ENCODE assay signal across 30 cellular contexts in genomic region chr14:104469591-104469990, GRCh38.
"Had no signal": no experiment of that assay in that cellular context is flagged by ENCODE, and none has a peak within 500 bp of the region (broad histone marks: within the 10 kb centered on the region; RNA-seq: fewer than 3 reads in every experiment).

No MANE protein-coding gene starts in this region.

- H3K4me1 ChIP-seq: ascending aorta had no signal

- H3K36me3 Mint-ChIP-seq: activated CD4-positive, alpha-beta memory T cell treated with anti-CD3 and anti-CD28 coated beads for 36 hours; activated naive CD4-positive, alpha-beta T cell treated with anti-CD3 and anti-CD28 coated beads, Interleukin-2, amount 10 ng/mL, durations not matched to agents 7 days and 5 days; activated naive CD4-positive, alpha-beta T cell treated with anti-CD3 and anti-CD28 coated beads, Interleukin-2, amount 50 U/mL, for 24 hours; activated naive CD8-positive, alpha-beta T cell; activated naive CD8-positive, alpha-beta T cell treated with anti-CD3 and anti-CD28 coated beads, Interleukin-2, amount 10 ng/mL, durations not matched to agents 7 days and 5 days; brain; T-cell had no signal

- H3K4me1 Mint-ChIP-seq: activated B cell treated with CpG ODN at 0.5 μM for 24 hours; activated CD4-positive, alpha-beta T cell treated with anti-CD3 and anti-CD28 coated beads, Interleukin-2, amount 10 ng/mL, durations not matched to agents 24 days and 14 days; activated naive CD4-positive, alpha-beta T cell treated with anti-CD3 and anti-CD28 coated beads, Interleukin-2, amount 10 ng/mL, durations not matched to agents 7 days and 5 days; activated naive CD4-positive, alpha-beta T cell treated with anti-CD3 and anti-CD28 coated beads, Interleukin-2, amount 50 U/mL, for 24 hours; activated naive CD8-positive, alpha-beta T cell treated with anti-CD3 and anti-CD28 coated beads, Interleukin-2, amount 10 ng/mL, durations not matched to agents 7 days and 5 days; activated naive CD8-positive, alpha-beta T cell treated with anti-CD3 and anti-CD28 coated beads, Interleukin-2, amount 50 U/mL, for 24 hours; T-helper 17 cell had no signal

- H3K27me3 Mint-ChIP-seq: activated CD4-positive, alpha-beta T cell treated with anti-CD3 and anti-CD28 coated beads, Interleukin-2, amount 10 ng/mL, durations not matched to agents 24 days and 14 days; activated naive CD4-positive, alpha-beta T cell treated with anti-CD3 and anti-CD28 coated beads, Interleukin-2, amount 50 U/mL, for 24 hours had no signal

- H3K27ac Mint-ChIP-seq: activated B cell treated with CpG ODN at 0.5 μM for 24 hours; activated CD4-positive, alpha-beta memory T cell treated with anti-CD3 and anti-CD28 coated beads for 36 hours; activated CD4-positive, alpha-beta T cell treated with anti-CD3 and anti-CD28 coated beads, Interleukin-2, amount 10 ng/mL, durations not matched to agents 24 days and 14 days; activated CD8-positive, alpha-beta T cell treated with anti-CD3 and anti-CD28 coated beads for 36 hours; activated naive CD4-positive, alpha-beta T cell treated with anti-CD3 and anti-CD28 coated beads, Interleukin-2, amount 10 ng/mL, durations not matched to agents 7 days and 5 days; activated naive CD4-positive, alpha-beta T cell treated with anti-CD3 and anti-CD28 coated beads, Interleukin-2, amount 50 U/mL, for 24 hours; activated naive CD8-positive, alpha-beta T cell; activated naive CD8-positive, alpha-beta T cell treated with anti-CD3 and anti-CD28 coated beads, Interleukin-2, amount 10 ng/mL, durations not matched to agents 7 days and 5 days; activated naive CD8-positive, alpha-beta T cell treated with anti-CD3 and anti-CD28 coated beads, Interleukin-2, amount 50 U/mL, for 24 hours; activated T-cell treated with anti-CD3 and anti-CD28 coated beads, Interleukin-2, amount 50 U/mL, for 24 hours; activated T-helper 2 cell treated with anti-CD3 and anti-CD28 coated beads, Interferon-gamma antibody, Interleukin-2, Interleukin-4, amounts not matched to agents 10 μg/mL and 5 μg/mL and 100 μg/mL, durations not matched to agents 14 hours and 24 hours and 36 hours; brain; T-cell; T-helper 17 cell; T-helper 2 cell treated with Interferon-gamma antibody and Interleukin-4, amounts not matched to agents 5 μg/mL and 100 μg/mL, for 36 hours had no signal

- H3K27me3 ChIP-seq: ascending aorta had no signal

- H3K27ac ChIP-seq: ascending aorta, VCaP had no signal

- H3K4me3 ChIP-seq: ascending aorta had no signal

- H3K9me3 Mint-ChIP-seq: activated B cell treated with CpG ODN at 0.5 μM for 24 hours; activated CD4-positive, alpha-beta memory T cell treated with anti-CD3 and anti-CD28 coated beads for 36 hours; activated CD4-positive, alpha-beta T cell treated with anti-CD3 and anti-CD28 coated beads, Interleukin-2, amount 10 ng/mL, durations not matched to agents 24 days and 14 days; activated CD8-positive, alpha-beta T cell treated with anti-CD3 and anti-CD28 coated beads for 36 hours; activated naive CD4-positive, alpha-beta T cell treated with anti-CD3 and anti-CD28 coated beads, Interleukin-2, amount 10 ng/mL, durations not matched to agents 7 days and 5 days; activated naive CD4-positive, alpha-beta T cell treated with anti-CD3 and anti-CD28 coated beads, Interleukin-2, amount 50 U/mL, for 24 hours; activated naive CD8-positive, alpha-beta T cell treated with anti-CD3 and anti-CD28 coated beads, Interleukin-2, amount 10 ng/mL, durations not matched to agents 7 days and 5 days; activated naive CD8-positive, alpha-beta T cell treated with anti-CD3 and anti-CD28 coated beads, Interleukin-2, amount 50 U/mL, for 24 hours; activated T-cell treated with anti-CD3 and anti-CD28 coated beads, Interleukin-2, amount 50 U/mL, for 24 hours; activated T-helper 2 cell treated with anti-CD3 and anti-CD28 coated beads, Interferon-gamma antibody, Interleukin-2, Interleukin-4, amounts not matched to agents 10 μg/mL and 5 μg/mL and 100 μg/mL, durations not matched to agents 14 hours and 24 hours and 36 hours; T-cell; T-helper 2 cell treated with Interferon-gamma antibody and Interleukin-4, amounts not matched to agents 5 μg/mL and 100 μg/mL, for 36 hours had no signal

- FAIRE-seq: TTC549 had no signal

- ATAC-seq: activated CD8-positive, alpha-beta T cell treated with anti-CD3 and anti-CD28 coated beads for 36 hours; activated naive CD8-positive, alpha-beta T cell treated with anti-CD3 and anti-CD28 coated beads, Interleukin-2, amount 50 U/mL, for 24 hours; T-cell; T-helper 17 cell had no signal

- H3K9me3 ChIP-seq: ascending aorta had no signal

- H3K36me3 ChIP-seq: ascending aorta had no signal

- DNase-seq: activated B cell treated with CpG ODN at 0.5 μM for 24 hours; activated CD4-positive, alpha-beta memory T cell treated with anti-CD3 and anti-CD28 coated beads for 36 hours; activated CD4-positive, alpha-beta T cell treated with anti-CD3 and anti-CD28 coated beads for 4 hours; activated CD4-positive, alpha-beta T cell treated with anti-CD3 and anti-CD28 coated beads, Interleukin-2, amount 10 ng/mL, durations not matched to agents 24 days and 14 days; activated CD4-positive, alpha-beta T cell treated with anti-CD3 and anti-CD28 coated beads, Interleukin-2, amount 50 U/mL, for 1 hour; activated CD4-positive, alpha-beta T cell treated with anti-CD3 and anti-CD28 coated beads, Interleukin-2, amount 50 U/mL, for 4 hours; activated CD4-positive, CD25-positive, alpha-beta regulatory T cell treated with anti-CD3 and anti-CD28 coated beads, Interleukin-2, amount 50 U/mL, for 72 hours; activated CD8-positive, alpha-beta memory T cell treated with anti-CD3 and anti-CD28 coated beads, Interleukin-2, amount 50 U/mL, for 4 hours; activated CD8-positive, alpha-beta T cell treated with anti-CD3 and anti-CD28 coated beads for 36 hours; activated effector memory CD4-positive, alpha-beta T cell treated with Interleukin-2 at 50 U/mL for 16 hours; activated gamma-delta T cell; activated naive CD4-positive, alpha-beta T cell treated with anti-CD3 and anti-CD28 coated beads, Interleukin-2, amount 10 ng/mL, durations not matched to agents 7 days and 5 days; activated naive CD4-positive, alpha-beta T cell treated with Interleukin-2 at 50 U/mL for 16 hours; activated naive CD8-positive, alpha-beta T cell treated with anti-CD3 and anti-CD28 coated beads, Interleukin-2, amount 10 ng/mL, durations not matched to agents 7 days and 5 days; activated naive CD8-positive, alpha-beta T cell treated with anti-CD3 and anti-CD28 coated beads, Interleukin-2, amount 50 U/mL, for 24 hours; activated T-cell treated with anti-CD3 and anti-CD28 coated beads, Interleukin-2, amount 50 U/mL, for 24 hours; activated T-cell treated with anti-CD3 and anti-CD28 coated beads, Interleukin-2, amount 50 U/mL, for 48 hours; amygdala; central memory CD4-positive, alpha-beta T cell; T-cell; T-helper 17 cell; T-helper 9 cell had no signal

- H3K4me3 Mint-ChIP-seq: activated B cell treated with CpG ODN at 0.5 μM for 24 hours; activated CD4-positive, alpha-beta memory T cell treated with anti-CD3 and anti-CD28 coated beads for 36 hours; activated CD4-positive, alpha-beta T cell treated with anti-CD3 and anti-CD28 coated beads, Interleukin-2, amount 10 ng/mL, durations not matched to agents 24 days and 14 days; activated CD8-positive, alpha-beta T cell treated with anti-CD3 and anti-CD28 coated beads for 36 hours; activated naive CD4-positive, alpha-beta T cell treated with anti-CD3 and anti-CD28 coated beads, Interleukin-2, amount 10 ng/mL, durations not matched to agents 7 days and 5 days; activated naive CD4-positive, alpha-beta T cell treated with anti-CD3 and anti-CD28 coated beads, Interleukin-2, amount 50 U/mL, for 24 hours; activated naive CD8-positive, alpha-beta T cell; activated naive CD8-positive, alpha-beta T cell treated with anti-CD3 and anti-CD28 coated beads, Interleukin-2, amount 10 ng/mL, durations not matched to agents 7 days and 5 days; activated naive CD8-positive, alpha-beta T cell treated with anti-CD3 and anti-CD28 coated beads, Interleukin-2, amount 50 U/mL, for 24 hours; activated T-cell treated with anti-CD3 and anti-CD28 coated beads, Interleukin-2, amount 50 U/mL, for 24 hours; brain; T-cell; T-helper 17 cell; T-helper 2 cell treated with Interferon-gamma antibody and Interleukin-4, amounts not matched to agents 5 μg/mL and 100 μg/mL, for 36 hours had no signal
